Comparison of ENCODE assay signal across 20 cellular contexts in genomic region chr7:41241641-41242040, GRCh38.
"Had no signal": no experiment of that assay in that cellular context is flagged by ENCODE, and none has a peak within 500 bp of the region (broad histone marks: within the 10 kb centered on the region; RNA-seq: fewer than 3 reads in every experiment).

No MANE protein-coding gene starts in this region.

- H3K4me1 ChIP-seq: adrenal gland, esophagus muscularis mucosa, heart right ventricle, tibial artery, vagina had no signal

- H3K36me3 ChIP-seq: adrenal gland, esophagus muscularis mucosa, heart right ventricle, tibial artery, vagina, WERI-Rb-1 had no signal

- H3K9me3 Mint-ChIP-seq: dendritic cell treated with granulocyte-macrophage colony-stimulating factor and Interleukin-4, amounts not matched to agents 40 ng/mL and 50 ng/mL, for 4 days; memory B cell; naive B cell; neural crest cell had no signal

- H3K4me3 ChIP-seq: adrenal gland, esophagus muscularis mucosa, heart right ventricle, mucosa of descending colon, tibial artery, vagina had no signal

- DNase-seq: activated CD4-positive, alpha-beta T cell treated with anti-CD3 and anti-CD28 coated beads, Interleukin-2, amount 50 U/mL, for 4 hours; activated gamma-delta T cell treated with Interleukin-2 at 50 U/mL for 16 hours; adrenal gland; effector CD8-positive, alpha-beta T cell; heart right ventricle; left ventricle myocardium superior; mucosa of descending colon; naive B cell; stimulated activated CD4-positive, alpha-beta T cell treated with anti-CD3 and anti-CD28 coated beads, Interleukin-1b, Interleukin-23, amount 100 ng/mL, for 48 hours; stimulated activated naive CD8-positive, alpha-beta T cell treated with anti-CD3 and anti-CD28 coated beads, Interleukin-15, Interleukin-2, amounts not matched to agents 100 U/mL and 50 U/mL, for 24 hours; substantia nigra; tibial artery; WERI-Rb-1 had no signal

- H3K27me3 ChIP-seq: adrenal gland, esophagus muscularis mucosa, heart right ventricle, tibial artery, vagina had no signal

- H3K27ac ChIP-seq: adrenal gland, esophagus muscularis mucosa, heart right ventricle, tibial artery, vagina, WERI-Rb-1 had no signal

- H3K36me3 Mint-ChIP-seq: activated naive CD4-positive, alpha-beta T cell treated with anti-CD3 and anti-CD28 coated beads, Interleukin-2, amount 50 U/mL, for 72 hours; memory B cell; naive B cell had no signal

- H3K27ac Mint-ChIP-seq: activated naive CD4-positive, alpha-beta T cell treated with anti-CD3 and anti-CD28 coated beads, Interleukin-2, amount 50 U/mL, for 72 hours; dendritic cell treated with granulocyte-macrophage colony-stimulating factor and Interleukin-4, amounts not matched to agents 40 ng/mL and 50 ng/mL, for 4 days; memory B cell; naive B cell; progenitor cell of endocrine pancreas had no signal

- H3K4me3 Mint-ChIP-seq: dendritic cell treated with granulocyte-macrophage colony-stimulating factor and Interleukin-4, amounts not matched to agents 40 ng/mL and 50 ng/mL, for 4 days; memory B cell; naive B cell; neural crest cell had no signal

- ATAC-seq: activated naive CD4-positive, alpha-beta T cell treated with anti-CD3 and anti-CD28 coated beads, Interleukin-2, amount 50 U/mL, for 72 hours; heart right ventricle; left ventricle myocardium superior; mucosa of descending colon; stimulated activated naive CD8-positive, alpha-beta T cell treated with anti-CD3 and anti-CD28 coated beads, Interleukin-15, Interleukin-2, amounts not matched to agents 100 U/mL and 50 U/mL, for 24 hours had no signal

- H3K27me3 Mint-ChIP-seq: dendritic cell treated with granulocyte-macrophage colony-stimulating factor and Interleukin-4, amounts not matched to agents 40 ng/mL and 50 ng/mL, for 4 days had no signal

- H3K4me1 Mint-ChIP-seq: memory B cell, naive B cell had no signal
